Comparison of ENCODE assay signal across 19 cellular contexts in the genomic region with DNA sequence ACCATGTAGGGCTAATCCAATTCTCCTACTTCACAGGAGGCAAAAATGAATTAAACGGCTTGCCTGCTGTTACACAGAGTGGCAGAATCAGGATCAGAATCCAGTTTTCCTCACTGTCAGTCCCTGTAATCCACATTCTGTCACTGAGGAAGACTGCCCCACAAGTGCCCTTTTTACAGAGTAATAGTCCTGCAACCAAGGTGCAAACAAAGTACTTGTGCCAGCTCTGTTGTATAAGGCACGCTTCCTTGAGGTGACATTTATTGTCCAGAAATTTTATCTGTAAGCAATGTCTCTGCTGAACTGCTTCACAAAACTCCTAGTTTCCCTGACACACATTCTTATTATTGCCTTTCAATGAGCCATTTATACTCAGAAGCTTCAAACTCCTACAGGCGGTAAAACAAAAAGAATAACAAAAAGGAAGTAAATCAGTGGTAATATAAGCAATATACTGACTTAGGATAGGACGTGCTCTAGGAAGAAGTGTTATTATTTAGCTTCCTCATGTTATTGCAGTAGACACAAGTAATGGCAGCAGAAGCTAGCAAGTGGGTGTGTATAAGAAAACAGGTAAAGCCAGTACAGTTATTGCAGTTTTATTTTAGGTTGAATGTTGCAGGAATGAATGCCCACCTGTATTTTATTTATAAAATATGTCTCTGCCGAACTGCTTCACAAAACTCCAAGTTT.
"Had no signal": no experiment of that assay in that cellular context is flagged by ENCODE, and none has a peak within 500 bp of the region (broad histone marks: within the 10 kb centered on the region; RNA-seq: fewer than 3 reads in every experiment).

No MANE protein-coding gene starts in this region.

- H3K4me3 ChIP-seq: SJSA1, SK-N-MC had no signal

- H3K9me3 ChIP-seq: SJSA1 had no signal

- H3K27ac ChIP-seq: SJSA1, SK-N-MC had no signal

- H3K27me3 ChIP-seq: SJSA1 had no signal

- DNase-seq: KBM-7, MV-4-11, NCI-H1048, NCI-H1105, NCI-H1417, NCI-H1436 treated with DMSO at 0.1 percent for 48 hours, NCI-H1694, NCI-H187 treated with DMSO at 0.1 percent for 48 hours, NCI-H2029 treated with DMSO at 0.1 percent for 48 hours, NCI-H2171 treated with DMSO at 0.1 percent for 48 hours, NCI-H345, NCI-H446 treated with DMSO at 0.1 percent for 48 hours, NCI-H510A treated with DMSO at 0.1 percent for 48 hours, NCI-H526, Right ventricle myocardium superior, RPMI8226, SIG-M5 had no signal

- H3K36me3 ChIP-seq: SJSA1 had no signal
